Comparison of ENCODE assay signal across 9 cellular contexts in genomic region chr14:68862954-68863594, GRCh38.
DNase-seq lines count a peak whose midpoint lies in the region; ATAC-seq and TF ChIP-seq lines count a peak whose summit lies in the region.
"Had no signal": no experiment of that assay in that cellular context is flagged by ENCODE, and none has a peak within 500 bp of the region (broad histone marks: within the 10 kb centered on the region; RNA-seq: fewer than 3 reads in every experiment).

No MANE protein-coding gene starts in this region.

- no peak for TF ChIP-seq POLR2A in GM18505 (IDR thresholded peaks at IDR 0.05; ENCODE audit: borderline replicate concordance, extremely low read depth, insufficient read depth, insufficient read length)

- POLR2A ChIA-PET in PC-9 (lab: Charles Lee; ENCODE audit: unreplicated experiment) = interaction anchor here (0.6 kb wide), 1 partner anchor 244 kb away, joined by 3 read pairs; no protein-coding TSS in a partner anchor

- H3K9me3 Mint-ChIP-seq in activated T-cell treated with anti-CD3 and anti-CD28 coated beads, Interleukin-2, amount 50 U/mL, for 4 hours = peaks cover 8% of the 10 kb centered on the region
- H3K9me3 Mint-ChIP-seq: central memory CD8-positive, alpha-beta T cell had no signal

- no peak overlapping the region for H3K18ac ChIP-seq in neuronal stem cell (ENCODE audit: low read length)

- no peaks in the 10 kb centered on the region for H3K36me3 Mint-ChIP-seq in activated T-cell treated with anti-CD3 and anti-CD28 coated beads, Interleukin-2, amount 50 U/mL, for 4 hours (ENCODE audit: insufficient read depth)

- H3K4me1 Mint-ChIP-seq in activated T-cell treated with anti-CD3 and anti-CD28 coated beads, Interleukin-2, amount 50 U/mL, for 4 hours (ENCODE audit: low read depth) = no peaks in the 10 kb centered on the region
- H3K4me1 Mint-ChIP-seq: central memory CD8-positive, alpha-beta T cell had no signal

- H2BK15ac ChIP-seq in neuronal stem cell (ENCODE audit: low read length) = no peak overlapping the region

- H3K27me3 Mint-ChIP-seq in activated T-cell treated with anti-CD3 and anti-CD28 coated beads, Interleukin-2, amount 50 U/mL, for 4 hours (ENCODE audit: low read depth) = no peaks in the 10 kb centered on the region
- H3K27me3 Mint-ChIP-seq: central memory CD8-positive, alpha-beta T cell had no signal

- H4K91ac ChIP-seq in neuronal stem cell (ENCODE audit: low read depth, low read length, poor library complexity) = no peak overlapping the region

- peaks cover 32% of the 10 kb centered on the region for H3F3A ChIP-seq in PC-9 (ENCODE audit: insufficient read depth, low read depth)

- peak in 1 of 2 donors; percentile 43 for ATAC-seq in activated T-cell treated with anti-CD3 and anti-CD28 coated beads, Interleukin-2, amount 50 U/mL, for 4 hours
- no peak for ATAC-seq in GM18505 (IDR thresholded peaks at IDR 0.05; ENCODE audit: unreplicated experiment)

- no peak overlapping the region for H2BK12ac ChIP-seq in neuronal stem cell (ENCODE audit: low read length)

- TF ChIP-seq CTCF in PC-9 (conservative IDR thresholded peaks at IDR 0.05) = peak; percentile 86

- H3K9me3 ChIP-seq in Karpas-422 (ENCODE audit: low read length) (peaks cover 7% of the 10 kb centered on the region; the same call in 1 of the 2 replicates), PC-9 (ENCODE audit: insufficient read depth, low read depth) (peaks cover 7% of the 10 kb centered on the region; the same call in 1 of the 2 replicates), neuronal stem cell (replicated peaks in 1 of 2; ENCODE audit: control insufficient read depth in 2 of 2, insufficient read depth in 1 of 2, low read depth in 1 of 2, low read length in 2 of 2) (peaks cover 6 to 20% of the 10 kb centered on the region in 2 donors)

- H3K9me2 ChIP-seq in Karpas-422 (replicated peaks; ENCODE audit: insufficient read depth, low read length) (no peaks in the 10 kb centered on the region), PC-9 (ENCODE audit: insufficient read depth) (no peaks in the 10 kb centered on the region)

- no peaks in the 10 kb centered on the region for H4K20me1 ChIP-seq in Karpas-422 (ENCODE audit: insufficient read depth, low read depth, low read length)
- no peaks in the 10 kb centered on the region for H4K20me1 ChIP-seq in PC-9 (ENCODE audit: insufficient read depth)

- H2BK5ac ChIP-seq in neuronal stem cell (ENCODE audit: low read length) = no peak overlapping the region

- H3K4me1 ChIP-seq in Karpas-422 (ENCODE audit: low read length) (no peaks in the 10 kb centered on the region), PC-9 (replicated peaks; ENCODE audit: insufficient read depth) (peaks cover 5% of the 10 kb centered on the region; the same call in 1 of the 2 replicates), neuronal stem cell (ENCODE audit: control insufficient read depth in 2 of 2, insufficient read depth in 1 of 2, low read depth in 1 of 2, low read length in 2 of 2) (no peaks in the 10 kb centered on the region)

- no peak overlapping the region for H3K4me2 ChIP-seq in Karpas-422 (ENCODE audit: low read depth, low read length, poor library complexity, severe bottlenecking)
- no peak overlapping the region for H3K4me2 ChIP-seq in PC-9
- H3K4me2 ChIP-seq in neuronal stem cell (ENCODE audit: insufficient read depth, low read length, poor library complexity, severe bottlenecking) = no peak overlapping the region

- CTCF ChIA-PET in PC-9 (lab: Charles Lee) = interaction anchor here (0.6 to 1.2 kb wide), 4 partner anchors 10 to 452 kb away, joined by 3 to 6 read pairs (median 4); no protein-coding TSS in a partner anchor

- H3K79me1 ChIP-seq in neuronal stem cell (ENCODE audit: low read depth, low read length) = no peaks in the 10 kb centered on the region

- WGBS in neuronal stem cell (ENCODE audit: extremely low coverage in 2 of 2, insufficient read length in 2 of 2, insufficient replicate concordance in 1 of 2), 2 donors = no CpG with 5 or more reads among the region's 2 CpGs

- no peak overlapping the region for H3K4ac ChIP-seq in neuronal stem cell (ENCODE audit: low read length)

- H3K9ac ChIP-seq in Karpas-422 (ENCODE audit: low read length) (no peak overlapping the region), neuronal stem cell (ENCODE audit: low read depth, low read length, poor library complexity) (no peak overlapping the region)

- H2AFZ ChIP-seq in Karpas-422 (ENCODE audit: low read length) (peak overlapping the region; percentile 52; the same call in 1 of the 2 replicates), PC-9 (no peak overlapping the region), neuronal stem cell (ENCODE audit: low read length) (peak overlapping the region; percentile 51)

- no peak overlapping the region for H2BK120ac ChIP-seq in neuronal stem cell (ENCODE audit: low read depth, low read length)

- no TSS peak for BruUV-seq in PC-9 (replicated peaks; lab: Mats Ljungman, UMichigan)

- H4K8ac ChIP-seq in neuronal stem cell (ENCODE audit: low read depth, low read length) = no peak overlapping the region

- no peak overlapping the region for H3K14ac ChIP-seq in neuronal stem cell (ENCODE audit: low read length)

- H3K27me3 ChIP-seq in Karpas-422 (ENCODE audit: low read length) (no peaks in the 10 kb centered on the region), PC-9 (ENCODE audit: insufficient read depth, low read depth) (no peaks in the 10 kb centered on the region), neuronal stem cell (ENCODE audit: control insufficient read depth in 3 of 3, insufficient read depth in 3 of 3, low read depth in 1 of 3, low read length in 3 of 3) (no peaks in the 10 kb centered on the region)

- no peak overlapping the region for H3K4me3 Mint-ChIP-seq in activated T-cell treated with anti-CD3 and anti-CD28 coated beads, Interleukin-2, amount 50 U/mL, for 4 hours
- H3K4me3 Mint-ChIP-seq: central memory CD8-positive, alpha-beta T cell had no signal

- intact Hi-C loops in PC-9 (cut with micrococcal nuclease; ENCODE audit: unreplicated experiment) = loop anchor here (1.0 to 5.0 kb wide), 4 partner anchors 79 to 599 kb away; no protein-coding TSS in a partner anchor

- no peak overlapping the region for H3K27ac ChIP-seq in Karpas-422 (ENCODE audit: low read length)
- no peak overlapping the region for H3K27ac ChIP-seq in PC-9
- H3K27ac ChIP-seq in neuronal stem cell (replicated peaks; ENCODE audit: low read length) = no peak overlapping the region

- DNase-seq in DMS153 (lab: John Stamatoyannopoulos, UW) (peak; percentile 45), Karpas-422 (peak; percentile 92), PC-9 (peak; percentile 66 to 81), fibroblast of peridontal ligament (ENCODE audit: extremely low read depth) (peak; percentile 87), neuronal stem cell (ENCODE audit: low spot score) (peak; percentile 70), superior temporal gyrus (ENCODE audit: extremely low spot score) (peak; percentile 88)
- DNase-seq in activated T-cell treated with anti-CD3 and anti-CD28 coated beads, Interleukin-2, amount 50 U/mL, for 4 hours = peak; percentile 47

- no peak overlapping the region for H2AK5ac ChIP-seq in neuronal stem cell (ENCODE audit: low read depth, low read length)

- H3K36me3 ChIP-seq in Karpas-422 (ENCODE audit: insufficient read depth, low read length) (no peaks in the 10 kb centered on the region), PC-9 (ENCODE audit: low read depth) (peaks cover 6% of the 10 kb centered on the region; the same call in 1 of the 2 replicates), neuronal stem cell (replicated peaks in 1 of 2; ENCODE audit: control insufficient read depth in 2 of 2, insufficient read depth in 2 of 2, low read length in 2 of 2) (no peaks in the 10 kb centered on the region)

- no peak overlapping the region for H3K23ac ChIP-seq in neuronal stem cell (ENCODE audit: low read depth, low read length, poor library complexity)

- H3K79me2 ChIP-seq in Karpas-422 (ENCODE audit: low read length) (no peaks in the 10 kb centered on the region), PC-9 (ENCODE audit: low read depth) (no peaks in the 10 kb centered on the region)

- H3K4me3 ChIP-seq in Karpas-422 (ENCODE audit: low read length) (no peak overlapping the region), PC-9 (no peak overlapping the region), neuronal stem cell (ENCODE audit: low read length in 2 of 2) (no peak overlapping the region)
